In genomic region chr22:37904572-37905533, GRCh38 we compare ENCODE assay signal across 9 cellular contexts. TPM values are rescaled to one million over a fixed set of nuclear protein-coding genes. Genes with fewer than 3 reads are reported as not detected.
DNase-seq lines count a peak whose midpoint lies in the region; ATAC-seq and TF ChIP-seq lines count a peak whose summit lies in the region.
"Had no signal": no experiment of that assay in that cellular context is flagged by ENCODE, and none has a peak within 500 bp of the region (broad histone marks: within the 10 kb centered on the region; RNA-seq: fewer than 3 reads in every experiment).

No MANE protein-coding gene starts in this region.

- H3K4me3 ChIP-seq in AG09309 (ENCODE audit: control insufficient read depth, low read depth, low read length) (peak overlapping the region; percentile 43), HEK293 (ENCODE audit: low read depth, low read length) (peak overlapping the region; percentile 72), esophagus squamous epithelium (peak overlapping the region in 3 of 4 donors; percentile 66 to 97 (median 97))

- H3K36me3 ChIP-seq in HEK293 (ENCODE audit: control insufficient read depth in 2 of 2, insufficient read depth in 1 of 2, low read length in 2 of 2) (peaks cover 4 to 15% of the 10 kb centered on the region in 2 experiments; a peak in 2 of 3 replicates), esophagus squamous epithelium (peaks cover 0 to 15% (median 0%) of the 10 kb centered on the region in 3 donors)

- peak overlapping the region; percentile 38 to 82 for H3K27ac Mint-ChIP-seq in natural killer cell

- H3K27me3 Mint-ChIP-seq in natural killer cell (ENCODE audit: low read depth in 2 of 2), result no peaks in the 10 kb centered on the region

- peak; percentile 90 for DNase-seq in AG09309 (ENCODE audit: low read depth)
- DNase-seq in esophagus squamous epithelium (lab: John Stamatoyannopoulos, UW), result no peak
- no peak for DNase-seq in natural killer cell
- no peak for DNase-seq in NCI-H1092 treated with DMSO at 0.1 percent for 48 hours (lab: John Stamatoyannopoulos, UW)
- DNase-seq in NCI-H774 (lab: John Stamatoyannopoulos, UW), result no peak

- no peak for ATAC-seq in natural killer cell
- ATAC-seq in GM21526 (IDR thresholded peaks at IDR 0.05; ENCODE audit: low FRiP score, unreplicated experiment), result no peak

- TF ChIP-seq POLR2A in esophagus squamous epithelium (IDR thresholded peaks at IDR 0.05), result no peak

- H3K36me3 Mint-ChIP-seq in natural killer cell, result no peaks in the 10 kb centered on the region

- H3K4me1 Mint-ChIP-seq in natural killer cell, result peaks cover 13 to 30% of the 10 kb centered on the region in 2 donors

- CTCF ChIA-PET in HEK293 (lab: Yijun Ruan, JAX), result interaction anchor here (0.6 to 2.5 kb wide), 8 partner anchors 14 to 294 kb away, joined by 3 to 12 read pairs (median 4); no protein-coding TSS in a partner anchor

- peak overlapping the region; percentile 98 for H3K27ac ChIP-seq in HEK293 (ENCODE audit: extremely low read depth, low read depth, low read length)
- H3K27ac ChIP-seq in VCaP, result peak overlapping the region; percentile 85
- H3K27ac ChIP-seq in esophagus squamous epithelium, result peak overlapping the region; percentile 91 to 99 (median 97)
- H3K27ac ChIP-seq: HL-60 had no signal

- POLR2A ChIA-PET in HEK293 (lab: Yijun Ruan, JAX), result interaction anchor here (0.6 to 2.5 kb wide), 21 partner anchors 8 to 315 kb away, joined by 3 to 25 read pairs (median 4); partner anchors contain the start of genes ANKRD54, C22orf23, GCAT and GGA1

- no peak for TF ChIP-seq CTCF in AG09309 (IDR thresholded peaks at IDR 0.05; ENCODE audit: control insufficient read depth, insufficient read depth, low read depth, low read length, missing control alignments)
- TF ChIP-seq CTCF in HEK293 (tag by site-specific recombination; IDR thresholded peaks at IDR 0.05), result no peak
- TF ChIP-seq CTCF in VCaP (conservative IDR thresholded peaks at IDR 0.05), result no peak
- TF ChIP-seq CTCF in esophagus squamous epithelium (IDR thresholded peaks at IDR 0.05), result no peak
- no peak for TF ChIP-seq CTCF in natural killer cell (IDR thresholded peaks at IDR 0.05)

- H3K27me3 ChIP-seq in esophagus squamous epithelium, result no peaks in the 10 kb centered on the region

- H3K4me3 Mint-ChIP-seq in natural killer cell, result peak overlapping the region; percentile 84

- 21 to 61% methylated on average over 5 to 7 of the region's 10 CpGs for WGBS in esophagus squamous epithelium, 2 donors

- no peaks in the 10 kb centered on the region for H3K9me3 Mint-ChIP-seq in natural killer cell

- H3K9me3 ChIP-seq in HEK293 (ENCODE audit: control insufficient read depth, insufficient read depth, low read depth, low read length), result no peaks in the 10 kb centered on the region
- H3K9me3 ChIP-seq in esophagus squamous epithelium, result no peaks in the 10 kb centered on the region

- H3K4me1 ChIP-seq in HEK293 (ENCODE audit: control insufficient read depth, insufficient read depth, low read length), result peaks cover 10% of the 10 kb centered on the region; the same call in 1 of the 2 replicates
- H3K4me1 ChIP-seq in esophagus squamous epithelium, result peaks cover 28 to 76% (median 35%) of the 10 kb centered on the region in 3 donors

- intact Hi-C loops in esophagus squamous epithelium (cut with DNase I), result no loop called here
- intact Hi-C loops in natural killer cell (cut with micrococcal nuclease), result no loop called here

TF ChIP-seq in HEK293, 187 proteins besides CTCF, POLR2A, EP300 and RAD21 (continues in another document):
- TF ChIP-seq ZBTB7A (tag by site-specific recombination; IDR thresholded peaks at IDR 0.05; ENCODE audit: low read depth), result no peak
- no peak; the same call in none of the 2 replicates for TF ChIP-seq ZNF785 (tag by site-specific recombination; IDR thresholded peaks at IDR 0.05)
- peak; percentile 93 for TF ChIP-seq ZNF639 (tag by site-specific recombination; IDR thresholded peaks at IDR 0.05)
- TF ChIP-seq GLI2 (tag by site-specific recombination; IDR thresholded peaks at IDR 0.05; ENCODE audit: borderline replicate concordance, low read depth), result no peak
- TF ChIP-seq ZNF2 (tag by site-specific recombination; IDR thresholded peaks at IDR 0.05), result no peak
- TF ChIP-seq ZBTB21 (tag by site-specific recombination; IDR thresholded peaks at IDR 0.05), result peak; percentile 91
- TF ChIP-seq ZNF221 (tag by site-specific recombination; IDR thresholded peaks at IDR 0.05; ENCODE audit: borderline replicate concordance), result no peak
- no peak for TF ChIP-seq HOXA7 (CRISPR knock-in tag; IDR thresholded peaks at IDR 0.05; ENCODE audit: borderline replicate concordance)
- peak; percentile 91; the same call in 1 of the 2 replicates for TF ChIP-seq ZFP37 (tag by site-specific recombination; IDR thresholded peaks at IDR 0.05)
- peak; percentile 59 for TF ChIP-seq INSM2 (tag by site-specific recombination; IDR thresholded peaks at IDR 0.05)
- TF ChIP-seq ZEB2 (tag by site-specific recombination; IDR thresholded peaks at IDR 0.05), result peak; percentile 99
- TF ChIP-seq GLIS1 (tag by site-specific recombination; IDR thresholded peaks at IDR 0.05), result peak; percentile 67
- TF ChIP-seq KLF10 (tag by site-specific recombination; IDR thresholded peaks at IDR 0.05), result peak; percentile 78
- TF ChIP-seq ZNF623 (tag by site-specific recombination; IDR thresholded peaks at IDR 0.05), result peak; percentile 29; the same call in 1 of the 2 replicates
- TF ChIP-seq ZNF140 (tag by site-specific recombination; IDR thresholded peaks at IDR 0.05), result 0 out of 2 replicates have a peak, but pooled peaks have one; percentile 10
- peak; percentile 82; the same call in 1 of the 2 replicates for TF ChIP-seq BCL11A (tag by site-specific recombination; IDR thresholded peaks at IDR 0.05; ENCODE audit: low read depth)
- peak; percentile 96 for TF ChIP-seq PRDM10 (tag by site-specific recombination; IDR thresholded peaks at IDR 0.05)
- no peak for TF ChIP-seq ZNF768 (tag by site-specific recombination; IDR thresholded peaks at IDR 0.05)
- no peak for TF ChIP-seq ZNF155 (tag by site-specific recombination; IDR thresholded peaks at IDR 0.05)

RNA-seq across cellular contexts. Expression of gene MICALL1, which starts 1.2 kb away (rescaled TPM):
- 100 to 1,000 TPM in 2 of 4 donors, 10 to 100 TPM in 2; 64.7 to 139 (median 88.4) TPM for total RNA-seq in esophagus squamous epithelium
- total RNA-seq in natural killer cell, result 10 to 100 TPM; 24.6 to 34.3 (median 32.4) TPM

RNA-seq across cellular contexts. Expression of gene C22orf23, which starts 48.5 kb away (rescaled TPM):
- total RNA-seq in esophagus squamous epithelium, result under 1 TPM in 2 of 4 donors, not detected in 2; 0.13 to 0.38 TPM
- total RNA-seq in natural killer cell, result not detected

RNA-seq across cellular contexts. Expression of gene POLR2F, which starts 48.6 kb away (rescaled TPM):
- total RNA-seq in esophagus squamous epithelium, result 10 to 100 TPM; 31.7 to 56.1 (median 46.9) TPM
- total RNA-seq in natural killer cell, result 10 to 100 TPM; 38.7 to 40.6 (median 38.8) TPM

RNA-seq across cellular contexts. Expression of gene EIF3L, which starts 55.6 kb away (rescaled TPM):
- total RNA-seq in esophagus squamous epithelium (100 to 1,000 TPM; 192 to 499 (median 281) TPM), natural killer cell (100 to 1,000 TPM; 276 to 295 (median 291) TPM)

Comparison
In these comparisons a context has a peak if more than half of its experiments do, and no peak if none do; other contexts are left out.
1. H3K4me3 ChIP-seq: peak in every context shown above with its lines; median percentile 97 in esophagus squamous epithelium; 72 in HEK293; 43 in AG09309.